11 cellular contexts compared by ENCODE assay signal in the genomic region with DNA sequence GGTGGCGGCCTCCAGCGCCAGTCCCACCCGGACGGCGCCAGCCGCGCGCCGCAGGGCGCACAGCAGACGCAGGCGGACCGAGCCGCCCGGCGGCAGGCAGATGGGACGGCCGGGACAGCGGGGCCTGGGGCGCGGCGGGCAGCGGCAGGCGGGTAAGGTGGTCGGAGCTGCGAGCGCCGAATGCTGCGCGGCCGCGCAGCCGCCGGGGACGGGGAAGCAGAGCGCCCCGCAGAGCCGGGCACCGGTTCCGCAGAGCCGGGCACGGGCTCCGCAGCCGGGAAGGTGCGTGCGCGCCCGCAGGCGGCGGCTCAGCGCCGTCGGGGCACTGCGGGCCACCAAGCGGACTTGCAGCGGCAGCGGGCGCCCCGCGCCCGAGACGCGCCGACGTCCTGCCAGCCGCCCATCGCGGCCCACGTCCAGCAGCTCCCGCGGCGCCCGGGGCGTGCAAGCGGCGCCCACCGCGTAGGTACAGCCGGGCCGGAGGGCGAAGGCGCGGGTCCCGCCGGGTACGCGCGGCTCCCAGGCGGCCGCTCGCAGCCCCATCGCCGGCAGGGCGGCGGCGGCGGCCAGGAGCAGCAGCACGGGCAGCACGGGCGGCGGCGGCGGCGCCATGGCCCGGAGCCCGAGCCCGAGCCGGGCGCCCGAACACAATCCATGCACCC. TPM values are rescaled to one million over a fixed set of nuclear protein-coding genes. Genes with fewer than 3 reads are reported as not detected.
DNase-seq lines count a peak whose midpoint lies in the region; ATAC-seq, FAIRE-seq and TF ChIP-seq lines count a peak whose summit lies in the region.
"Had no signal": no experiment of that assay in that cellular context is flagged by ENCODE, and none has a peak within 500 bp of the region (broad histone marks: within the 10 kb centered on the region; RNA-seq: fewer than 3 reads in every experiment).

No MANE protein-coding gene starts in this region.

- peaks cover 0 to 27% (median 11%) of the 10 kb centered on the region in 11 experiments; a peak in 11 of 22 replicates for H3K36me3 ChIP-seq in BLaER1 treated with 17β-estradiol and CSF1 and Interleukin-3, amounts not matched to agents 10 nM and 100 nM

- peaks cover 50 to 73% (median 59%) of the 10 kb centered on the region in 11 experiments for H3K27me3 ChIP-seq in BLaER1 treated with 17β-estradiol and CSF1 and Interleukin-3, amounts not matched to agents 10 nM and 100 nM

- peaks cover 30 to 48% (median 39%) of the 10 kb centered on the region in 10 experiments for H3K4me1 ChIP-seq in BLaER1 treated with 17β-estradiol and CSF1 and Interleukin-3, amounts not matched to agents 10 nM and 100 nM

- ATAC-seq in GM19467 (IDR thresholded peaks at IDR 0.05; ENCODE audit: unreplicated experiment) = no peak

- H3K27ac Mint-ChIP-seq in nephron progenitor cell = no peak overlapping the region
- H3K27ac Mint-ChIP-seq: memory B cell had no signal

- peaks cover 67% of the 10 kb centered on the region for H3K27me3 Mint-ChIP-seq in nephron progenitor cell (ENCODE audit: low read depth, poor library complexity)

- H3K4me1 Mint-ChIP-seq in nephron progenitor cell = peaks cover 23% of the 10 kb centered on the region

- H3K9me3 ChIP-seq in BLaER1 treated with 17β-estradiol and CSF1 and Interleukin-3, amounts not matched to agents 10 nM and 100 nM (replicated peaks in 1 of 11) = peaks cover 16 to 29% (median 26%) of the 10 kb centered on the region in 11 experiments

- DNase-seq in Jurkat, Clone E6-1 (ENCODE audit: low read depth, low spot score) = no peak
- DNase-seq in epithelial cell of esophagus (ENCODE audit: low read depth) (peak; percentile 28), nephron progenitor cell (peak; percentile 43), KG1 (lab: John Stamatoyannopoulos, UW) (no peak), A172 (ENCODE audit: low spot score) (no peak), RCC 7860 (ENCODE audit: low spot score) (no peak)
- DNase-seq: dorsolateral prefrontal cortex, NCI-H446 had no signal

- peaks cover 27% of the 10 kb centered on the region for H3K36me3 Mint-ChIP-seq in nephron progenitor cell (ENCODE audit: low read depth)
- H3K36me3 Mint-ChIP-seq: memory B cell had no signal

- FAIRE-seq in RCC 7860 (lab: Jason Lieb, UNC) = no peak

- H4K20me1 ChIP-seq in BLaER1 treated with 17β-estradiol and CSF1 and Interleukin-3, amounts not matched to agents 10 nM and 100 nM = peaks cover 0 to 30% (median 10%) of the 10 kb centered on the region in 11 experiments; a peak in 14 of 22 replicates

- H3K4me3 ChIP-seq in BLaER1 treated with 17β-estradiol and CSF1 and Interleukin-3, amounts not matched to agents 10 nM and 100 nM = peak overlapping the region; percentile 62 to 78 (median 70)
- H3K4me3 ChIP-seq in Jurkat, Clone E6-1 (ENCODE audit: low read length) = peak overlapping the region; percentile 30; the same call in 1 of the 2 replicates
- peak overlapping the region; percentile 21 for H3K4me3 ChIP-seq in epithelial cell of esophagus (ENCODE audit: low read length)

- H3K9ac ChIP-seq in BLaER1 treated with 17β-estradiol and CSF1 and Interleukin-3, amounts not matched to agents 10 nM and 100 nM = peak overlapping the region; percentile 49 to 74 (median 65); a peak in 20 of 22 replicates

- peaks cover 33% of the 10 kb centered on the region for H3K9me3 Mint-ChIP-seq in nephron progenitor cell
- H3K9me3 Mint-ChIP-seq: memory B cell had no signal

- no peak overlapping the region for H3K4me3 Mint-ChIP-seq in nephron progenitor cell

- TF ChIP-seq CTCF in epithelial cell of esophagus (IDR thresholded peaks at IDR 0.05; ENCODE audit: insufficient read depth, low read depth, low read length, missing control alignments) (no peak), nephron progenitor cell (IDR thresholded peaks at IDR 0.05) (no peak)

- peak overlapping the region in 5 of 11 experiments; percentile 23 to 39 (median 35); a peak in 7 of 22 replicates for H3K27ac ChIP-seq in BLaER1 treated with 17β-estradiol and CSF1 and Interleukin-3, amounts not matched to agents 10 nM and 100 nM
- H3K27ac ChIP-seq: dorsolateral prefrontal cortex had no signal

- H3K4me2 ChIP-seq in BLaER1 treated with 17β-estradiol and CSF1 and Interleukin-3, amounts not matched to agents 10 nM and 100 nM = peak overlapping the region; percentile 85 to 99 (median 94)

RNA-seq across cellular contexts. Expression of a gene that starts 0.7 kb away (rescaled TPM):
- 1.8 TPM for polyA plus RNA-seq in Jurkat, Clone E6-1 (2012; ENCODE audit: insufficient read depth, insufficient read length)
- total RNA-seq in A172 (2014; rRNA removed; shearing (Covaris generic)) = 16.7 and 19.6 TPM in 2 replicates

Comparison
In these comparisons a context has a peak if more than half of its experiments do, and no peak if none do; other contexts are left out.
1. DNase-seq: peak in epithelial cell of esophagus (single experiment) and nephron progenitor cell (single experiment); none in Jurkat, Clone E6-1 (single experiment), KG1 (single experiment), A172 (single experiment) and RCC 7860 (single experiment).
2. Peak in every context shown above with its lines, with median percentiles within 50 percentile points of each other: H3K4me3 ChIP-seq.